In the genomic region with DNA sequence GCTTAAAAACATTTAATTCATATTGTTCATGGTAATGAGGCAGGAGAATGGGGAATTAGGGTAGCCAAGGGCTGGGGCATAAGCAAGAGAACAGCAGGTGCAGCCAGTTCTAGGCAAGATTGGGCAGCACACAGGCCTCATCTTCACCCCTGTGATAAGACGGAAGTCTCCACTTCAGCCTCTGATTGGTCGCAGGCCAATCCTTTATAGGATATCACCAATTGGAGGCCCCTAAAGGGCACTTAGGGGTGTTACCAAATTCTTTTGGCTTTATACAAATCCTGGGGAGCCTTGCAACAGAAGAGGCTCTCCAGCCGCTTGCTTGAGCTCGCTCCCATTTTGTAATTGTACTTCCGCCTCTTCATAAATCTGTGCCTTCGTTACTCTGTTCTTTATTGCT, we compare ENCODE assay signal across 1 cellular context.
TF ChIP-seq lines count a peak whose summit lies in the region.

No MANE protein-coding gene starts in this region.

TF ChIP-seq in GM23338, 12 proteins besides CTCF, POLR2A, EP300 and RAD21 (continued from another document):
- TF ChIP-seq, protein P1, sequence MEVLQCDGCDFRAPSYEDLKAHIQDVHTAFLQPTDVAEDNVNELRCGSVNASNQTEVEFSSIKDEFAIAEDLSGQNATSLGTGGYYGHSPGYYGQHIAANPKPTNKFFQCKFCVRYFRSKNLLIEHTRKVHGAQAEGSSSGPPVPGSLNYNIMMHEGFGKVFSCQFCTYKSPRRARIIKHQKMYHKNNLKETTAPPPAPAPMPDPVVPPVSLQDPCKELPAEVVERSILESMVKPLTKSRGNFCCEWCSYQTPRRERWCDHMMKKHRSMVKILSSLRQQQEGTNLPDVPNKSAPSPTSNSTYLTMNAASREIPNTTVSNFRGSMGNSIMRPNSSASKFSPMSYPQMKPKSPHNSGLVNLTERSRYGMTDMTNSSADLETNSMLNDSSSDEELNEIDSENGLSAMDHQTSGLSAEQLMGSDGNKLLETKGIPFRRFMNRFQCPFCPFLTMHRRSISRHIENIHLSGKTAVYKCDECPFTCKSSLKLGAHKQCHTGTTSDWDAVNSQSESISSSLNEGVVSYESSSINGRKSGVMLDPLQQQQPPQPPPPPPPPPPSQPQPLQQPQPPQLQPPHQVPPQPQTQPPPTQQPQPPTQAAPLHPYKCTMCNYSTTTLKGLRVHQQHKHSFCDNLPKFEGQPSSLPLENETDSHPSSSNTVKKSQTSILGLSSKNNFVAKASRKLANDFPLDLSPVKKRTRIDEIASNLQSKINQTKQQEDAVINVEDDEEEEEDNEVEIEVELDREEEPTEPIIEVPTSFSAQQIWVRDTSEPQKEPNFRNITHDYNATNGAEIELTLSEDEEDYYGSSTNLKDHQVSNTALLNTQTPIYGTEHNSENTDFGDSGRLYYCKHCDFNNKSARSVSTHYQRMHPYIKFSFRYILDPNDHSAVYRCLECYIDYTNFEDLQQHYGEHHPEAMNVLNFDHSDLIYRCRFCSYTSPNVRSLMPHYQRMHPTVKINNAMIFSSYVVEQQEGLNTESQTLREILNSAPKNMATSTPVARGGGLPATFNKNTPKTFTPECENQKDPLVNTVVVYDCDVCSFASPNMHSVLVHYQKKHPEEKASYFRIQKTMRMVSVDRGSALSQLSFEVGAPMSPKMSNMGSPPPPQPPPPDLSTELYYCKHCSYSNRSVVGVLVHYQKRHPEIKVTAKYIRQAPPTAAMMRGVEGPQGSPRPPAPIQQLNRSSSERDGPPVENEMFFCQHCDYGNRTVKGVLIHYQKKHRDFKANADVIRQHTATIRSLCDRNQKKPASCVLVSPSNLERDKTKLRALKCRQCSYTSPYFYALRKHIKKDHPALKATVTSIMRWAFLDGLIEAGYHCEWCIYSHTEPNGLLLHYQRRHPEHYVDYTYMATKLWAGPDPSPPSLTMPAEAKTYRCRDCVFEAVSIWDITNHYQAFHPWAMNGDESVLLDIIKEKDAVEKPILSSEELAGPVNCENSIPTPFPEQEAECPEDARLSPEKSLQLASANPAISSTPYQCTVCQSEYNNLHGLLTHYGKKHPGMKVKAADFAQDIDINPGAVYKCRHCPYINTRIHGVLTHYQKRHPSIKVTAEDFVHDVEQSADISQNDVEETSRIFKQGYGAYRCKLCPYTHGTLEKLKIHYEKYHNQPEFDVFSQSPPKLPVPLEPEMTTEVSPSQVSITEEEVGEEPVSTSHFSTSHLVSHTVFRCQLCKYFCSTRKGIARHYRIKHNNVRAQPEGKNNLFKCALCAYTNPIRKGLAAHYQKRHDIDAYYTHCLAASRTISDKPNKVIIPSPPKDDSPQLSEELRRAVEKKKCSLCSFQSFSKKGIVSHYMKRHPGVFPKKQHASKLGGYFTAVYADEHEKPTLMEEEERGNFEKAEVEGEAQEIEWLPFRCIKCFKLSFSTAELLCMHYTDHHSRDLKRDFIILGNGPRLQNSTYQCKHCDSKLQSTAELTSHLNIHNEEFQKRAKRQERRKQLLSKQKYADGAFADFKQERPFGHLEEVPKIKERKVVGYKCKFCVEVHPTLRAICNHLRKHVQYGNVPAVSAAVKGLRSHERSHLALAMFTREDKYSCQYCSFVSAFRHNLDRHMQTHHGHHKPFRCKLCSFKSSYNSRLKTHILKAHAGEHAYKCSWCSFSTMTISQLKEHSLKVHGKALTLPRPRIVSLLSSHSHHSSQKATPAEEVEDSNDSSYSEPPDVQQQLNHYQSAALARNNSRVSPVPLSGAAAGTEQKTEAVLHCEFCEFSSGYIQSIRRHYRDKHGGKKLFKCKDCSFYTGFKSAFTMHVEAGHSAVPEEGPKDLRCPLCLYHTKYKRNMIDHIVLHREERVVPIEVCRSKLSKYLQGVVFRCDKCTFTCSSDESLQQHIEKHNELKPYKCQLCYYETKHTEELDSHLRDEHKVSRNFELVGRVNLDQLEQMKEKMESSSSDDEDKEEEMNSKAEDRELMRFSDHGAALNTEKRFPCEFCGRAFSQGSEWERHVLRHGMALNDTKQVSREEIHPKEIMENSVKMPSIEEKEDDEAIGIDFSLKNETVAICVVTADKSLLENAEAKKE (CRISPR knock-in tag; IDR thresholded peaks at IDR 0.05) = no peak
- no peak for TF ChIP-seq JUNB (IDR thresholded peaks at IDR 0.05; ENCODE audit: unreplicated experiment)
- TF ChIP-seq ZNF331 (CRISPR knock-in tag; IDR thresholded peaks at IDR 0.05; ENCODE audit: low read depth) = no peak
- TF ChIP-seq CREB1 (CRISPR knock-in tag; IDR thresholded peaks at IDR 0.05; ENCODE audit: low read depth) = no peak
- TF ChIP-seq NANOG (IDR thresholded peaks at IDR 0.05; ENCODE audit: borderline replicate concordance) = no peak
- no peak for TF ChIP-seq POLR2AphosphoS5 (IDR thresholded peaks at IDR 0.05; ENCODE audit: low read depth)
- TF ChIP-seq EZH2 (IDR thresholded peaks at IDR 0.05; ENCODE audit: low read depth, unreplicated experiment) = no peak
- no peak for TF ChIP-seq EZH2phosphoT487 (IDR thresholded peaks at IDR 0.05; ENCODE audit: unreplicated experiment)
- no peak for TF ChIP-seq STAT1 (IDR thresholded peaks at IDR 0.05; ENCODE audit: unreplicated experiment)
- TF ChIP-seq, protein P2, sequence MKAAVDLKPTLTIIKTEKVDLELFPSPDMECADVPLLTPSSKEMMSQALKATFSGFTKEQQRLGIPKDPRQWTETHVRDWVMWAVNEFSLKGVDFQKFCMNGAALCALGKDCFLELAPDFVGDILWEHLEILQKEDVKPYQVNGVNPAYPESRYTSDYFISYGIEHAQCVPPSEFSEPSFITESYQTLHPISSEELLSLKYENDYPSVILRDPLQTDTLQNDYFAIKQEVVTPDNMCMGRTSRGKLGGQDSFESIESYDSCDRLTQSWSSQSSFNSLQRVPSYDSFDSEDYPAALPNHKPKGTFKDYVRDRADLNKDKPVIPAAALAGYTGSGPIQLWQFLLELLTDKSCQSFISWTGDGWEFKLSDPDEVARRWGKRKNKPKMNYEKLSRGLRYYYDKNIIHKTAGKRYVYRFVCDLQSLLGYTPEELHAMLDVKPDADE (IDR thresholded peaks at IDR 0.05) = no peak
